In the genomic region with DNA sequence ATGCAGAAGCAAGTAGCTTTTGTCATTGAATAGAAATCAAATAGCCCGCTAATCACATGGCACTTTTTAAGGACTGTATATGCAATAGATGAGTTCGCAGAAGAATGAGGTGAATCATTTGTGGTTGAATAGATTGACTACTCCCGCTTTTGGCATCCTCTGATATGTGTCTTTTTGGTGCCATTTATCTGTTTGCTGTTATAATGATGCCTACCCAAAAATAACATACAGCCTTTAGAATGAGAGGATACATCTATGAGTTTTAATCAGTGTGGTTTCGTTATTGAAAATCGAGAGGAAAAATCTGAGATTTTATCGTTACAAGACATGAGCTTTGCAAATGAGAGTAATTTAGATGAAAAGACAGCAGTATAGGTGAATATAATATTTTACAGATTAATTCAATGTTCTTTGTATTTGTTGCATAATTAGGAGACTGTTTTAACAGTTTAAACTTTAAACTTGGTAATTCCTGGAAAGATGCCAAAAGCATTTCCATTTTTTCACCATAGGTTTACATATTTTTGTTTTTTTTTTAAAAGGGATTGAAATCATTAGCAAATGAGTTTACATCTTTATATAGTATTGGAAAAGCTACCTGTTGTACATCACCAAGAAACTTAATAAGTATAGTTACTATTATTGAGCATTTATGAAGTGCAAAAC, we compare ENCODE assay signal across 8 cellular contexts. TPM values are rescaled to one million over a fixed set of nuclear protein-coding genes. Genes with fewer than 3 reads are reported as not detected.
DNase-seq lines count a peak whose midpoint lies in the region; ATAC-seq and TF ChIP-seq lines count a peak whose summit lies in the region.

No MANE protein-coding gene starts in this region.

- no peak overlapping the region for H3K27ac ChIP-seq in iPS DF 6.9 (ENCODE audit: low read length)

- H3K4me3 Mint-ChIP-seq in activated CD4-positive, alpha-beta memory T cell treated with anti-CD3 and anti-CD28 coated beads, Interleukin-2, amount 10 ng/mL, durations not matched to agents 7 days and 5 days: peak overlapping the region; percentile 92
- H3K4me3 Mint-ChIP-seq in stimulated activated naive B cell treated with anti-CD40 and anti-IgM and Interleukin-4, amounts not matched to agents 10 μg/mL and 1 μg/mL and 100 μg/mL, for 72 hours: peak overlapping the region; percentile 85 to 94

- POLR2A ChIA-PET in activated CD4-positive, alpha-beta memory T cell treated with anti-CD3 and anti-CD28 coated beads, Interleukin-2, amount 10 ng/mL, durations not matched to agents 7 days and 5 days (lab: Charles Lee): interaction anchor here (0.7 to 5.9 kb wide), 31 partner anchors 8 to 1365 kb away, joined by 3 to 143 read pairs (median 5); a partner anchor contains a TSS

- H3K27ac Mint-ChIP-seq in activated CD4-positive, alpha-beta memory T cell treated with anti-CD3 and anti-CD28 coated beads, Interleukin-2, amount 10 ng/mL, durations not matched to agents 7 days and 5 days: peak overlapping the region; percentile 87
- no peak overlapping the region for H3K27ac Mint-ChIP-seq in stimulated activated naive B cell treated with anti-CD40 and anti-IgM and Interleukin-4, amounts not matched to agents 10 μg/mL and 1 μg/mL and 100 μg/mL, for 72 hours

- CTCF ChIA-PET in activated CD4-positive, alpha-beta memory T cell treated with anti-CD3 and anti-CD28 coated beads, Interleukin-2, amount 10 ng/mL, durations not matched to agents 7 days and 5 days (lab: Charles Lee): interaction anchor here (0.7 to 4.0 kb wide), 22 partner anchors 10 to 361 kb away, joined by 3 to 48 read pairs (median 6); a partner anchor contains a TSS

- H3K4me3 ChIP-seq in BE2C (ENCODE audit: low read depth, low read length): peak overlapping the region; percentile 73
- peak overlapping the region; percentile 53; the same call in 1 of the 2 replicates for H3K4me3 ChIP-seq in iPS DF 6.9 (ENCODE audit: low read length)

- 100% methylated on average over 3 of the region's 6 CpGs for WGBS in iPS DF 6.9 (ENCODE audit: insufficient coverage, insufficient read length)

- peaks cover 52% of the 10 kb centered on the region for H3K4me1 Mint-ChIP-seq in activated CD4-positive, alpha-beta memory T cell treated with anti-CD3 and anti-CD28 coated beads, Interleukin-2, amount 10 ng/mL, durations not matched to agents 7 days and 5 days
- peaks cover 7 to 18% of the 10 kb centered on the region in 2 donors for H3K4me1 Mint-ChIP-seq in stimulated activated naive B cell treated with anti-CD40 and anti-IgM and Interleukin-4, amounts not matched to agents 10 μg/mL and 1 μg/mL and 100 μg/mL, for 72 hours

- H3K36me3 ChIP-seq in BE2C (no peaks in the 10 kb centered on the region), iPS DF 6.9 (ENCODE audit: control insufficient read depth, insufficient read depth, low read length) (no peaks in the 10 kb centered on the region)

- H3K9me3 ChIP-seq in BE2C: no peaks in the 10 kb centered on the region
- H3K9me3 ChIP-seq in iPS DF 6.9 (ENCODE audit: control insufficient read depth, insufficient read depth, low read length): no peaks in the 10 kb centered on the region

- no peaks in the 10 kb centered on the region for H3K27me3 Mint-ChIP-seq in activated CD4-positive, alpha-beta memory T cell treated with anti-CD3 and anti-CD28 coated beads, Interleukin-2, amount 10 ng/mL, durations not matched to agents 7 days and 5 days
- H3K27me3 Mint-ChIP-seq in stimulated activated naive B cell treated with anti-CD40 and anti-IgM and Interleukin-4, amounts not matched to agents 10 μg/mL and 1 μg/mL and 100 μg/mL, for 72 hours: peaks cover 20 to 22% of the 10 kb centered on the region in 2 donors

- H3K36me3 Mint-ChIP-seq in activated CD4-positive, alpha-beta memory T cell treated with anti-CD3 and anti-CD28 coated beads, Interleukin-2, amount 10 ng/mL, durations not matched to agents 7 days and 5 days (ENCODE audit: low read depth): peaks cover 62% of the 10 kb centered on the region
- no peaks in the 10 kb centered on the region for H3K36me3 Mint-ChIP-seq in stimulated activated naive B cell treated with anti-CD40 and anti-IgM and Interleukin-4, amounts not matched to agents 10 μg/mL and 1 μg/mL and 100 μg/mL, for 72 hours

- no peak for TF ChIP-seq CTCF in BE2C (IDR thresholded peaks at IDR 0.05; ENCODE audit: low read depth, low read length)

- no peaks in the 10 kb centered on the region for H3K9me3 Mint-ChIP-seq in activated CD4-positive, alpha-beta memory T cell treated with anti-CD3 and anti-CD28 coated beads, Interleukin-2, amount 10 ng/mL, durations not matched to agents 7 days and 5 days
- no peaks in the 10 kb centered on the region for H3K9me3 Mint-ChIP-seq in stimulated activated naive B cell treated with anti-CD40 and anti-IgM and Interleukin-4, amounts not matched to agents 10 μg/mL and 1 μg/mL and 100 μg/mL, for 72 hours

- ATAC-seq in stimulated activated naive B cell treated with anti-CD40 and anti-IgM and Interleukin-4, amounts not matched to agents 10 μg/mL and 1 μg/mL and 100 μg/mL, for 72 hours (replicated peaks): no peak

- no peak for DNase-seq in BE2C
- peak; percentile 31 for DNase-seq in HS-5 (ENCODE audit: low read depth)
- DNase-seq in activated CD4-positive, alpha-beta memory T cell treated with anti-CD3 and anti-CD28 coated beads, Interleukin-2, amount 10 ng/mL, durations not matched to agents 7 days and 5 days: no peak
- DNase-seq in iPS DF 6.9 (ENCODE audit: low read depth, low spot score): no peak
- no peak for DNase-seq in stimulated activated naive B cell treated with anti-CD40 and anti-IgM and Interleukin-4, amounts not matched to agents 10 μg/mL and 1 μg/mL and 100 μg/mL, for 72 hours
- no peak for DNase-seq in stimulated activated naive CD4-positive, alpha-beta T cell treated with Interleukin-2 at 50 U/mL for 16 hours (lab: John Stamatoyannopoulos, UW)
- no peak for DNase-seq in HK-2 (ENCODE audit: unreplicated experiment)
- DNase-seq in activated CD8-positive, alpha-beta memory T cell treated with anti-CD3 and anti-CD28 coated beads for 24 hours: no peak

- H3K4me1 ChIP-seq in BE2C (no peaks in the 10 kb centered on the region; the same call in 1 of the 2 replicates), iPS DF 6.9 (ENCODE audit: control insufficient read depth, insufficient read depth, low read length) (no peaks in the 10 kb centered on the region; the same call in 1 of the 2 replicates)

- H3K27me3 ChIP-seq in BE2C (no peaks in the 10 kb centered on the region), iPS DF 6.9 (ENCODE audit: control insufficient read depth, insufficient read depth, low read length) (peaks cover 4% of the 10 kb centered on the region; the same call in 1 of the 2 replicates)

RNA-seq across cellular contexts. Expression of a gene that starts 1.8 kb away (rescaled TPM):
- 2.8 TPM for polyA plus RNA-seq in BE2C (2012; ENCODE audit: insufficient read depth, insufficient read length, low read depth)
- total RNA-seq in activated CD4-positive, alpha-beta memory T cell treated with anti-CD3 and anti-CD28 coated beads, Interleukin-2, amount 10 ng/mL, durations not matched to agents 7 days and 5 days: 10 to 100 TPM; 73.9 to 74.9 TPM
